ENCODE assay signal across 21 cellular contexts in the genomic region with DNA sequence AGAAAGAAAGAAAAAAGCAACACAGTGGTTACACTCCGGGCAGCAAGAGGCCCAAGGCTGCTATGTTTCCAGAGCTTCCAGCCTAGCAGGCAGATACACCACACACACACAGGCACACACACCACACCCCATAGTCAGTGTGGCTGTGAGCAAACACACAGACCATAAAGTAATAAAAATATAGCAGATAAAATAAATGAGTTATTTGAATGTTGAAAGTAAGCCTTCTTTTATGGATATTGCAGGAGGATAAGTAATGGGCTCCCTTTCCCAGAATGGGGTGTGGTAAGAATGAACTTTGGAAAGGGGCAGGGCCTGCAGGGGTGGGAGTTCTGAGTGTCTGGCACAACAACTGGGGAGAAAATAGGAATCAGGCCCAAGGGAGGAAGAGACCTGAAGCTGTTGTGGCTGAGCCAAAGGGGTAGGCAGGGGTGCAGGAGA. TPM values are rescaled to one million over a fixed set of nuclear protein-coding genes. Genes with fewer than 3 reads are reported as not detected.
A peak's percentile ranks its signal among the peaks of the same experiment; 100 is the strongest.
DNase-seq lines count a peak whose midpoint lies in the region; ATAC-seq, FAIRE-seq and TF ChIP-seq lines count a peak whose summit lies in the region.
"Had no signal": no experiment of that assay in that cellular context is flagged by ENCODE, and none has a peak within 500 bp of the region (broad histone marks: within the 10 kb centered on the region; RNA-seq: fewer than 3 reads in every experiment).

No MANE protein-coding gene starts in this region.

- intact Hi-C loops in HCT116 (cut with micrococcal nuclease), result no loop called here
- intact Hi-C loops in posterior vena cava (cut with DNase I), result loop anchor here in 1 of 2 donors (10.0 kb wide), 1 partner anchor 121 kb away; a partner anchor contains a TSS

- H3K4me2 ChIP-seq in HCT116 (ENCODE audit: low read length), result peak overlapping the region; percentile 16
- H3K4me2 ChIP-seq: smooth muscle cell had no signal

- POLR2A ChIA-PET in HCT116 (lab: Charles Lee), result no interaction called here

- H4K20me1 ChIP-seq in HCT116 (ENCODE audit: insufficient read depth), result no peaks in the 10 kb centered on the region

- no peak overlapping the region for H3K9ac ChIP-seq in HCT116 (ENCODE audit: low read length)
- no peak overlapping the region for H3K9ac ChIP-seq in liver (ENCODE audit: low read depth in 1 of 2, low read length in 2 of 2)

- WGBS in liver, result 50% methylated on average over 1 of the region's 1 CpG
- 11 to 47% (median 25%) methylated on average over 1 of the region's 1 CpG for WGBS in small intestine, 3 donors

- no peak for FAIRE-seq in small intestine (lab: Jason Lieb, UNC)
- FAIRE-seq: bronchial epithelial cell had no signal

- peak overlapping the region; percentile 33 for H3K27ac Mint-ChIP-seq in activated T-helper 17 cell treated with anti-CD3 and anti-CD28 coated beads, Interleukin-2, amount 50 U/mL, for 72 hours
- H3K27ac Mint-ChIP-seq: activated CD4-positive, alpha-beta T cell treated with anti-CD3 and anti-CD28 coated beads for 36 hours had no signal

- H3K79me2 ChIP-seq in HCT116 (ENCODE audit: insufficient read depth, low read length), result peaks cover 1% of the 10 kb centered on the region; the same call in 1 of the 2 replicates

- no peak overlapping the region for H3K4me3 ChIP-seq in HCT116 (replicated peaks in 1 of 2; ENCODE audit: low read depth in 1 of 2, low read length in 2 of 2)
- H3K4me3 ChIP-seq in liver (ENCODE audit: low read depth in 1 of 3, low read length in 3 of 3), result no peak overlapping the region
- no peak overlapping the region for H3K4me3 ChIP-seq in small intestine (ENCODE audit: low read depth in 1 of 2, low read length in 2 of 2)
- H3K4me3 ChIP-seq: lower lobe of right lung, smooth muscle cell had no signal

- H3K9me3 ChIP-seq in HCT116 (ENCODE audit: control insufficient read depth in 1 of 2, insufficient read depth in 1 of 2, low read depth in 1 of 2, low read length in 2 of 2), result no peaks in the 10 kb centered on the region
- no peaks in the 10 kb centered on the region for H3K9me3 ChIP-seq in liver (ENCODE audit: control insufficient read depth in 4 of 4, low read length in 3 of 4)
- no peaks in the 10 kb centered on the region for H3K9me3 ChIP-seq in small intestine (ENCODE audit: control insufficient read depth, low read depth)
- H3K9me3 ChIP-seq: lower lobe of right lung, neutrophil had no signal

- BruUV-seq in HCT116 (replicated peaks; lab: Mats Ljungman, UMichigan), result no TSS peak

- H3K4me3 Mint-ChIP-seq in activated T-helper 17 cell treated with anti-CD3 and anti-CD28 coated beads, Interleukin-2, amount 50 U/mL, for 72 hours, result no peak overlapping the region
- H3K4me3 Mint-ChIP-seq: activated CD4-positive, alpha-beta T cell treated with anti-CD3 and anti-CD28 coated beads for 36 hours had no signal

- H3K36me3 Mint-ChIP-seq in activated T-helper 17 cell treated with anti-CD3 and anti-CD28 coated beads, Interleukin-2, amount 50 U/mL, for 72 hours (ENCODE audit: low read depth), result peaks cover 4% of the 10 kb centered on the region

- ATAC-seq in HCT116, result no peak
- ATAC-seq in activated T-helper 17 cell treated with anti-CD3 and anti-CD28 coated beads, Interleukin-2, amount 50 U/mL, for 72 hours (replicated peaks), result no peak
- ATAC-seq: activated CD4-positive, alpha-beta T cell treated with anti-CD3 and anti-CD28 coated beads for 36 hours; lower lobe of right lung; stimulated activated naive CD8-positive, alpha-beta T cell treated with anti-CD3 and anti-CD28 coated beads, Interleukin-15, Interleukin-2, amounts not matched to agents 100 U/mL and 50 U/mL, for 24 hours had no signal

- no peaks in the 10 kb centered on the region for H3K9me3 Mint-ChIP-seq in activated T-helper 17 cell treated with anti-CD3 and anti-CD28 coated beads, Interleukin-2, amount 50 U/mL, for 72 hours

- no peaks in the 10 kb centered on the region for H3K9me2 ChIP-seq in HCT116 (ENCODE audit: insufficient read depth)

- H3K4me1 ChIP-seq in HCT116 (ENCODE audit: control insufficient read depth in 1 of 2, insufficient read depth in 2 of 2, low read length in 2 of 2), result peaks cover 15 to 37% of the 10 kb centered on the region in 2 experiments
- H3K4me1 ChIP-seq in liver (ENCODE audit: control insufficient read depth in 4 of 4, insufficient read depth in 4 of 4, low read length in 3 of 4), result peaks cover 1 to 20% (median 10%) of the 10 kb centered on the region in 4 donors
- H3K4me1 ChIP-seq in small intestine (ENCODE audit: control insufficient read depth in 2 of 2, insufficient read depth in 1 of 2, low read depth in 1 of 2, low read length in 1 of 2), result peaks cover 3 to 4% of the 10 kb centered on the region in 2 donors

- RAD21 ChIA-PET in HCT116 (lab: Charles Lee; ENCODE audit: low non-redundant PET in 1 of 2, low total read pairs in 2 of 2, uncharacterized antibody in 2 of 2, unreplicated experiment in 2 of 2), result no interaction called here

- no peaks in the 10 kb centered on the region for H3K27me3 ChIP-seq in HCT116 (ENCODE audit: insufficient read depth, low read length)
- H3K27me3 ChIP-seq in liver (ENCODE audit: control insufficient read depth in 4 of 4, insufficient read depth in 4 of 4, low read length in 3 of 4), result no peaks in the 10 kb centered on the region
- H3K27me3 ChIP-seq in small intestine (ENCODE audit: control insufficient read depth in 2 of 2, insufficient read depth in 2 of 2, low read length in 2 of 2), result no peaks in the 10 kb centered on the region
- H3K27me3 ChIP-seq: neutrophil had no signal

- DNase-seq in HCT116 (ENCODE audit: low read depth, low spot score) (no peak), small intestine (peak; percentile 99), posterior vena cava (ENCODE audit: low spot score) (no peak), nucleus accumbens (lab: John Stamatoyannopoulos, UW) (no peak), medulla oblongata (ENCODE audit: extremely low spot score) (no peak), foreskin melanocyte (no peak)
- DNase-seq: activated CD4-positive, alpha-beta T cell treated with anti-CD3 and anti-CD28 coated beads for 36 hours; activated CD8-positive, alpha-beta memory T cell treated with anti-CD3 and anti-CD28 coated beads, Interleukin-2, amount 50 U/mL, for 48 hours; activated naive CD4-positive, alpha-beta T cell treated with anti-CD3 and anti-CD28 coated beads, Interleukin-2, amount 50 U/mL, for 16 hours; Calu3; Kasumi-1; lower lobe of right lung; NCI-H146; NCI-H446; stimulated activated naive CD8-positive, alpha-beta T cell treated with anti-CD3 and anti-CD28 coated beads, Interleukin-15, Interleukin-2, amounts not matched to agents 100 U/mL and 50 U/mL, for 24 hours had no signal

- H3K4me1 Mint-ChIP-seq in activated T-helper 17 cell treated with anti-CD3 and anti-CD28 coated beads, Interleukin-2, amount 50 U/mL, for 72 hours, result peaks cover 12% of the 10 kb centered on the region

- CTCF ChIA-PET in HCT116 (lab: Charles Lee), result interaction anchor here (2.2 to 2.6 kb wide), 2 partner anchors 17 to 20 kb away, joined by 19 read pairs; no protein-coding TSS in a partner anchor

- TF ChIP-seq CTCF in HCT116 (IDR thresholded peaks at IDR 0.05 in 2 of 3, conservative IDR thresholded peaks at IDR 0.05 in 1 of 3; ENCODE audit: borderline replicate concordance in 1 of 3, insufficient read depth in 1 of 3, low read depth in 2 of 3, low read length in 2 of 3) (no peak), liver (IDR thresholded peaks at IDR 0.05; ENCODE audit: low read depth, low read length, missing input control) (no peak)

- H3K36me3 ChIP-seq in HCT116 (ENCODE audit: control insufficient read depth in 1 of 2, insufficient read depth in 2 of 2, low read length in 2 of 2) (no peaks in the 10 kb centered on the region), liver (ENCODE audit: control insufficient read depth in 4 of 4, insufficient read depth in 3 of 4, low read depth in 1 of 4, low read length in 3 of 4) (no peaks in the 10 kb centered on the region), small intestine (ENCODE audit: control insufficient read depth in 2 of 2, insufficient read depth in 2 of 2, low read length in 2 of 2) (no peaks in the 10 kb centered on the region)
- H3K36me3 ChIP-seq: lower lobe of right lung, neutrophil had no signal

- no peak overlapping the region for H3K27ac ChIP-seq in HCT116 (ENCODE audit: low read depth, low read length)
- peak overlapping the region; percentile 59 to 71 for H3K27ac ChIP-seq in liver (ENCODE audit: low read depth in 1 of 2, low read length in 2 of 2)
- peak overlapping the region; percentile 74 to 89 for H3K27ac ChIP-seq in small intestine (ENCODE audit: low read depth in 1 of 2, low read length in 1 of 2)
- H3K27ac ChIP-seq: HL-60, lower lobe of right lung, neutrophil had no signal

- H2AFZ ChIP-seq in HCT116 (ENCODE audit: low read depth, low read length, poor library complexity, severe bottlenecking), result no peak overlapping the region

- no peaks in the 10 kb centered on the region for H3K27me3 Mint-ChIP-seq in activated T-helper 17 cell treated with anti-CD3 and anti-CD28 coated beads, Interleukin-2, amount 50 U/mL, for 72 hours
- H3K27me3 Mint-ChIP-seq: activated CD4-positive, alpha-beta T cell treated with anti-CD3 and anti-CD28 coated beads for 36 hours had no signal

- TF ChIP-seq RAD21 in HCT116 (IDR thresholded peaks at IDR 0.05; ENCODE audit: low read depth) (no peak), liver (IDR thresholded peaks at IDR 0.05) (peak; percentile 53 to 56)

- TF ChIP-seq POLR2A in HCT116 (IDR thresholded peaks at IDR 0.05; ENCODE audit: borderline replicate concordance, extremely low read depth, insufficient read depth, insufficient read length), result no peak

TF ChIP-seq in HCT116, 20 proteins besides CTCF, POLR2A, EP300 and RAD21 (continues in another document):
- TF ChIP-seq SIN3A (IDR thresholded peaks at IDR 0.05; ENCODE audit: low read depth), result no peak

RNA-seq across cellular contexts. Expression of a gene that starts 4.8 kb away (rescaled TPM):
- 255 TPM for total RNA-seq in HCT116 (2021; ENCODE audit: unreplicated experiment)
- polyA plus RNA-seq in HCT116 (2012), result 315 and 319 TPM in 2 replicates
- total RNA-seq in activated T-helper 17 cell treated with anti-CD3 and anti-CD28 coated beads, Interleukin-2, amount 50 U/mL, for 72 hours, result 100 to 1,000 TPM; 139 to 216 TPM
- 100 to 1,000 TPM in 1 of 2 donors, 10 to 100 TPM in 1; 44.6 to 120 TPM for total RNA-seq in liver
- 10 to 100 TPM; 52.7 to 96.8 TPM for polyA plus RNA-seq in liver
- polyA plus RNA-seq in small intestine, result 100 to 1,000 TPM; 169 to 721 (median 554) TPM
- total RNA-seq in posterior vena cava, result 10 to 100 TPM; 80.3 to 95.8 TPM

RNA-seq across cellular contexts. Expression of a gene that starts 8.4 kb away (rescaled TPM):
- total RNA-seq in HCT116 (2021; ENCODE audit: unreplicated experiment), result 0.34 TPM
- 0.84 and 0.99 TPM in 2 replicates for polyA plus RNA-seq in HCT116 (2012)
- not detected for total RNA-seq in activated T-helper 17 cell treated with anti-CD3 and anti-CD28 coated beads, Interleukin-2, amount 50 U/mL, for 72 hours
- total RNA-seq in liver, result 10 to 100 TPM in 1 of 2 donors, 1 to 10 TPM in 1; 1.9 to 11.0 TPM
- polyA plus RNA-seq in liver, result 1 to 10 TPM in 1 of 2 donors, under 1 TPM in 1; 0.83 to 1.8 TPM
- polyA plus RNA-seq in small intestine, result 100 to 1,000 TPM; 182 to 388 (median 371) TPM
- not detected for total RNA-seq in posterior vena cava
- total RNA-seq: activated CD4-positive, alpha-beta T cell treated with anti-CD3 and anti-CD28 coated beads for 36 hours; smooth muscle cell had no signal
- polyA plus RNA-seq: smooth muscle cell had no signal

RNA-seq across cellular contexts. Expression of a gene that starts 24.7 kb away (rescaled TPM):
- total RNA-seq in HCT116 (2021; ENCODE audit: unreplicated experiment) (74.9 TPM), liver (100 to 1,000 TPM in 1 of 2 donors, 10 to 100 TPM in 1; 27.8 to 102 TPM), posterior vena cava (10 to 100 TPM; 14.5 to 18.8 TPM)
- polyA plus RNA-seq in HCT116 (2012), result 34.5 and 36.3 TPM in 2 replicates
- total RNA-seq in activated T-helper 17 cell treated with anti-CD3 and anti-CD28 coated beads, Interleukin-2, amount 50 U/mL, for 72 hours, result 10 to 100 TPM; 18.0 to 33.7 TPM
- polyA plus RNA-seq in liver (10 to 100 TPM; 49.7 to 52.9 TPM), small intestine (10 to 100 TPM; 10.8 to 20.8 (median 17.4) TPM)
